Comparison of ENCODE assay signal across 8 cellular contexts in the genomic region with DNA sequence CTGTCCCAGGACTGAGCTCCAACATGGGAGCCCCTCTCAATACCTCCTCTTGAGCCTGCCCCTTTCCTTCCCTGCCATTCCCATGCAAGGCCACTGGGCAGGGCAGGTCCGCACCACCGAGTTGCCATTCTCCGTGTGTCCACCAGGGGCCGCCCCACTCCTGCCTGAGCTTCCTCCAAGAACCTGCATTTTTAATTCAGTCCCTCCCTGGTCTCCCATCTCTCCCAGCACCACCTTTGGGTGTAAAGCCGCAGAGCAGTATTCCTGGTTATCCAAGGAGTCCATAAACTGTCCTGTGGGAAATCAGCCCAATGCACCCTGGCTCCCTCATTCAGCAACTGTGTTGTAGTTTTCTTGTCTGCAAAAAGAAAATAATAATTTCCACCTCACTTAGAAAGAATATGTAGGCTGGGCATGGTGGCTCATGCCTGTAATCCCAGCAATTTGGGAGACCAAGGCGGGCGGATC. TPM values are rescaled to one million over a fixed set of nuclear protein-coding genes. Genes with fewer than 3 reads are reported as not detected.
DNase-seq lines count a peak whose midpoint lies in the region; ATAC-seq lines count a peak whose summit lies in the region.

No MANE protein-coding gene starts in this region.

- peak; percentile 98 for DNase-seq in ELF-1 (ENCODE audit: low read depth, low spot score)
- DNase-seq in HUDEP-2 (lab: John Stamatoyannopoulos, UW; ENCODE audit: unreplicated experiment in 76 of 76), result peak in 71 of 76 experiments; percentile 12 to 89 (median 63)
- DNase-seq in NOMO-1 treated with dmso at 0.1 percent for 144 hours (lab: John Stamatoyannopoulos, UW; ENCODE audit: unreplicated experiment), result peak; percentile 31
- peak; percentile 93 for DNase-seq in activated CD8-positive, alpha-beta memory T cell treated with anti-CD3 and anti-CD28 coated beads for 24 hours
- DNase-seq in effector memory CD4-positive, alpha-beta T cell, result peak; percentile 56 to 68 (median 57)
- DNase-seq in mesenchymal stem cell, result peak; percentile 85
- DNase-seq in stimulated activated CD8-positive, alpha-beta memory T cell treated with anti-CD3 and anti-CD28 coated beads, Interleukin-15, amount 100 ng/mL, for 4 hours (ENCODE audit: low read depth in 2 of 2), result peak; percentile 47

- no peak overlapping the region for H4K91ac ChIP-seq in mesenchymal stem cell (ENCODE audit: low read length)

- peaks cover 8% of the 10 kb centered on the region for H3K4me1 ChIP-seq in effector memory CD4-positive, alpha-beta T cell (ENCODE audit: control insufficient read depth, insufficient read depth, low read length, poor library complexity, severe bottlenecking)
- peaks cover 5% of the 10 kb centered on the region for H3K4me1 ChIP-seq in mesenchymal stem cell (ENCODE audit: control insufficient read depth, insufficient read depth, low read depth, low read length)

- H3K23ac ChIP-seq in mesenchymal stem cell (ENCODE audit: low read length in 2 of 2), result no peak overlapping the region

- H4K8ac ChIP-seq in mesenchymal stem cell (ENCODE audit: low read length), result no peak overlapping the region

- H3K27me3 ChIP-seq in effector memory CD4-positive, alpha-beta T cell (replicated peaks; ENCODE audit: control insufficient read depth, insufficient read depth, low read length, poor library complexity, severe bottlenecking), result no peaks in the 10 kb centered on the region
- no peaks in the 10 kb centered on the region for H3K27me3 ChIP-seq in mesenchymal stem cell (ENCODE audit: control insufficient read depth in 1 of 2, insufficient read depth in 1 of 2, low read length in 2 of 2)

- H3K4me3 ChIP-seq in effector memory CD4-positive, alpha-beta T cell (ENCODE audit: insufficient read depth, low read depth, low read length, poor library complexity, severe bottlenecking), result no peak overlapping the region
- H3K4me3 ChIP-seq in mesenchymal stem cell (ENCODE audit: insufficient read depth in 1 of 2, low read depth in 1 of 2, low read length in 2 of 2), result no peak overlapping the region

- H3K36me3 ChIP-seq in effector memory CD4-positive, alpha-beta T cell (ENCODE audit: control insufficient read depth, insufficient read depth, low read length), result no peaks in the 10 kb centered on the region
- no peaks in the 10 kb centered on the region for H3K36me3 ChIP-seq in mesenchymal stem cell (ENCODE audit: control insufficient read depth in 1 of 2, insufficient read depth in 2 of 2, low read depth in 1 of 2, low read length in 2 of 2)

- no peak overlapping the region for H3K9ac ChIP-seq in mesenchymal stem cell (ENCODE audit: low read length)

- no peak overlapping the region for H3K4me2 ChIP-seq in mesenchymal stem cell (ENCODE audit: low read length, poor library complexity, severe bottlenecking)

- H2BK15ac ChIP-seq in mesenchymal stem cell (ENCODE audit: low read depth, poor library complexity, severe bottlenecking), result no peak overlapping the region

- H3K14ac ChIP-seq in mesenchymal stem cell (ENCODE audit: low read length in 2 of 2), result no peak overlapping the region

- H3K27ac ChIP-seq in effector memory CD4-positive, alpha-beta T cell (ENCODE audit: insufficient read depth, low read length, poor library complexity, severe bottlenecking), result no peak overlapping the region
- no peak overlapping the region for H3K27ac ChIP-seq in mesenchymal stem cell (ENCODE audit: low read length, poor library complexity, severe bottlenecking)

- ATAC-seq in HG03571 (IDR thresholded peaks at IDR 0.05; ENCODE audit: unreplicated experiment), result no peak

- H3K4ac ChIP-seq in mesenchymal stem cell (ENCODE audit: low read depth in 1 of 2, low read length in 2 of 2), result no peak overlapping the region

- H3K9me3 ChIP-seq in effector memory CD4-positive, alpha-beta T cell (ENCODE audit: control insufficient read depth, low read length), result no peaks in the 10 kb centered on the region
- no peaks in the 10 kb centered on the region for H3K9me3 ChIP-seq in mesenchymal stem cell (ENCODE audit: control insufficient read depth, low read length)

- no peak overlapping the region for H2BK5ac ChIP-seq in mesenchymal stem cell (ENCODE audit: low read depth, low read length, poor library complexity, severe bottlenecking)

- H3K18ac ChIP-seq in mesenchymal stem cell (ENCODE audit: low read depth in 1 of 2, low read length in 2 of 2), result no peak overlapping the region

- no peak overlapping the region for H2AK5ac ChIP-seq in mesenchymal stem cell (ENCODE audit: low read length, severe bottlenecking)

- 29% methylated on average over 7 of the region's 7 CpGs for WGBS in mesenchymal stem cell

- no peak overlapping the region for H2AFZ ChIP-seq in mesenchymal stem cell (ENCODE audit: low read depth, low read length)

- H2BK120ac ChIP-seq in mesenchymal stem cell (ENCODE audit: low read depth, low read length), result no peak overlapping the region

- H2BK12ac ChIP-seq in mesenchymal stem cell (ENCODE audit: low read length in 2 of 2), result no peak overlapping the region

- H3K79me1 ChIP-seq in mesenchymal stem cell (replicated peaks; ENCODE audit: low read length, poor library complexity, severe bottlenecking), result no peaks in the 10 kb centered on the region

RNA-seq across cellular contexts. Expression of a gene that starts 15.9 kb away (rescaled TPM):
- not detected for polyA plus RNA-seq in mesenchymal stem cell (2013, experiment 1 of 2)
- not detected for polyA plus RNA-seq in mesenchymal stem cell (2013, experiment 2 of 2)

RNA-seq across cellular contexts. Expression of a gene that starts 52.2 kb away (rescaled TPM):
- polyA plus RNA-seq in mesenchymal stem cell (2013, experiment 1 of 2), result not detected
- polyA plus RNA-seq in mesenchymal stem cell (2013, experiment 2 of 2), result not detected

Comparison
In these comparisons a context has a peak if more than half of its experiments do, and no peak if none do; other contexts are left out.
1. DNase-seq: peak in every context shown above with its lines; median percentile 98 in ELF-1; 93 in activated CD8-positive, alpha-beta memory T cell treated with anti-CD3 and anti-CD28 coated beads for 24 hours; 85 in mesenchymal stem cell; 63 in HUDEP-2; 57 in effector memory CD4-positive, alpha-beta T cell; 47 in stimulated activated CD8-positive, alpha-beta memory T cell treated with anti-CD3 and anti-CD28 coated beads, Interleukin-15, amount 100 ng/mL, for 4 hours; 31 in NOMO-1 treated with dmso at 0.1 percent for 144 hours.